Comparison of ENCODE assay signal across 12 cellular contexts in the genomic region with DNA sequence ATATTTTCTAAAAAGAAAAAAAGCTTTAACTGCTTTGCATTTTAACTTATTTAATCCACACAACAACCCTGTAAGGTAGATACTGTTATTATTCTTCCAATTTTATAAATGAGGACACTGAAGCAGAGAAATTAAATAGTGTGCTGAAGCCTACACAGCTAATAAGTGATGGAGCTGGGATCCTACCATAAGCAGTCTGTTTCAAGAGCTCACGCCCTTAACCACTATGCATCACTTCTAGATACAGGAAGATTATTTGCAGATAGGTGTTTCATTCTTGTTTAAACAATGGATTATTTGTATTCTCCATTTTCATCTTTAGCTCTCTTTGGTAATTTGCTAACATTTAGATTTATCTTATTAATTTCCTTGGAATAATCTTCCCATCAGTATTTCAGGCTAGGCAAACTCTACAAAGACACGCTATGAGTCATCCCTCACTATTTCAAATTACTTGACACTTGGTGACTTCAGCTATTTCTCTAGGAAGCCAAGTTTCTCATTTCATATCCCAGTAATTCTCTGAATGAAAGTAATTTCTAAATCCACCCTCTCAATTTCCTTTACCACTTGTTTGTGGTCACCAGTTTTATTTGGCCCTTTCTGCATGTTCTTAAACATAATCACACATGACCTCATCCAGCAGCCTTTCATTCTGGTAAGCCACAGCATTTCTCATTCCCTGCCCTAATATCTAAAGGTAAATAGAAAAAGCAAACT.
DNase-seq lines count a peak whose midpoint lies in the region; ATAC-seq, FAIRE-seq and TF ChIP-seq lines count a peak whose summit lies in the region.
"Had no signal": no experiment of that assay in that cellular context is flagged by ENCODE, and none has a peak within 500 bp of the region (broad histone marks: within the 10 kb centered on the region; RNA-seq: fewer than 3 reads in every experiment).

No MANE protein-coding gene starts in this region.

- no peak for TF ChIP-seq CTCF in kidney epithelial cell (IDR thresholded peaks at IDR 0.05; ENCODE audit: insufficient read depth, low read length, poor library complexity, severe bottlenecking)
- no peak for TF ChIP-seq CTCF in upper lobe of right lung (IDR thresholded peaks at IDR 0.05)

- no peak overlapping the region for H3K27ac ChIP-seq in upper lobe of right lung
- H3K27ac ChIP-seq: parathyroid adenoma had no signal

- DNase-seq in GM04503 (ENCODE audit: low read depth) (peak; percentile 47), RCC 7860 (ENCODE audit: low spot score) (peak; percentile 15), kidney epithelial cell (ENCODE audit: low read depth) (peak; percentile 9), NCI-H1105 treated with DMSO at 0.1 percent for 48 hours (lab: John Stamatoyannopoulos, UW) (no peak), NCI-H1436 treated with DMSO at 0.1 percent for 48 hours (lab: John Stamatoyannopoulos, UW) (no peak), upper lobe of right lung (no peak)
- DNase-seq: endodermal cell, NCI-H345 had no signal

- H3K9me3 ChIP-seq in upper lobe of right lung, result no peaks in the 10 kb centered on the region

- H3K36me3 ChIP-seq in kidney epithelial cell (ENCODE audit: control insufficient read depth, insufficient read depth, low read length), result no peaks in the 10 kb centered on the region
- H3K36me3 ChIP-seq in upper lobe of right lung, result no peaks in the 10 kb centered on the region

- no peak for FAIRE-seq in RCC 7860 (lab: Jason Lieb, UNC)
- FAIRE-seq: H1 had no signal

- H3K4me3 ChIP-seq in kidney epithelial cell (ENCODE audit: low read depth, low read length), result no peak overlapping the region
- H3K4me3 ChIP-seq in upper lobe of right lung, result no peak overlapping the region

- H3K27me3 ChIP-seq in kidney epithelial cell (ENCODE audit: control insufficient read depth, insufficient read depth, low read length) (no peaks in the 10 kb centered on the region), upper lobe of right lung (no peaks in the 10 kb centered on the region)

- ATAC-seq in GM21390 (IDR thresholded peaks at IDR 0.05; ENCODE audit: unreplicated experiment) (peak; percentile 50), HG03135 (IDR thresholded peaks at IDR 0.05; ENCODE audit: unreplicated experiment) (no peak), upper lobe of right lung (no peak)

- no peaks in the 10 kb centered on the region for H3K4me1 ChIP-seq in upper lobe of right lung
- H3K4me1 ChIP-seq: parathyroid adenoma had no signal

- intact Hi-C loops in upper lobe of right lung (cut with DNase I), result no loop called here

Comparison
In these comparisons a context has a peak if more than half of its experiments do, and no peak if none do; other contexts are left out.
1. DNase-seq: peak in GM04503 (single experiment), RCC 7860 (single experiment) and kidney epithelial cell (single experiment); none in NCI-H1105 treated with DMSO at 0.1 percent for 48 hours (single experiment), NCI-H1436 treated with DMSO at 0.1 percent for 48 hours (single experiment) and upper lobe of right lung (single experiment).